1 cellular context compared by ENCODE assay signal in the genomic region with DNA sequence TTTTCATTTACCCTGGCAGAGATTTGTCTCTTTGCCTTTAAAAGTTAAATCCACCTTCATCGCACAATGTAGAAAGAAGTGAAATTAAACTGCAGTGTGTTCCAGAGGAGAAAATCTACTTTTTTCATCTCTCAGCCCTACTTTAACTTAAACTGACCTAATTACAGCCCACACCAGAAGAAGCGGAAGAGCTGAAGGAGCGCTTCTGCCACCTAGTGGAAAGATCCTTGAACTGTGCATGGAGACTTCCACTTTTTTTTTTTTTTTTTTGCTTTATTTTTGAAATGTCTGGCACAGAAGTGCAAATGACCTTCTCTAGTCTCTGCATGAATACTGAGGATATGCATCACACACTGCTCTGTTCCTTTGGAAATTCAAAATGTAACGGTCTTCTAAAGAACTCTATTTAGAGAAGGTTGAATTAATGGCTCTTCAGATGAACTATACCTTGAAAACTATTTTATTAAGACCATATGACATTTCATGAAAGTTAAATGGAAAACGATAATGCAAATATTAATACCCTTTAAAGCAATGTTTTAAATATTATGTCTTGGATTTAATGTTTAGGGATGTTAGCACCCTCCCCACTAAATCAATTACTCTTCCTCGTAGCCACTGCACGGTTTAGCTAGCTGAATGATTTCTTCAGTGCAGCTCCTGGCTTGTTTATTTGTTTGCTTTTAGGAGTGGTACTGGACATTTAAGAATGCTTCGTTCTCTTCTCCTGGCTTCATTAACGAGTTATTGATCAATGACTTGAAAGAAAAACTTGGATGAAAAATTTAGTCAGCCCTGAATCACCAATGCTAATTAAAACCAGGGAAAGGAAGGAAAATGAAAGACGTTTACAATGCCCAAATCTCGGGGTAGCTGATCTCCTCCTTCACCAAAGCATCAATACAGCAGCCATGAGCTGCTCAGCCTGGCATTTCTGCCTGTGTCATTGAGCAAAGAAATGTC.
TF ChIP-seq lines count a peak whose summit lies in the region.

No MANE protein-coding gene starts in this region.

TF ChIP-seq in GM12878, 131 proteins besides CTCF, POLR2A, EP300 and RAD21 (continued from another document):
- TF ChIP-seq, protein P1, sequence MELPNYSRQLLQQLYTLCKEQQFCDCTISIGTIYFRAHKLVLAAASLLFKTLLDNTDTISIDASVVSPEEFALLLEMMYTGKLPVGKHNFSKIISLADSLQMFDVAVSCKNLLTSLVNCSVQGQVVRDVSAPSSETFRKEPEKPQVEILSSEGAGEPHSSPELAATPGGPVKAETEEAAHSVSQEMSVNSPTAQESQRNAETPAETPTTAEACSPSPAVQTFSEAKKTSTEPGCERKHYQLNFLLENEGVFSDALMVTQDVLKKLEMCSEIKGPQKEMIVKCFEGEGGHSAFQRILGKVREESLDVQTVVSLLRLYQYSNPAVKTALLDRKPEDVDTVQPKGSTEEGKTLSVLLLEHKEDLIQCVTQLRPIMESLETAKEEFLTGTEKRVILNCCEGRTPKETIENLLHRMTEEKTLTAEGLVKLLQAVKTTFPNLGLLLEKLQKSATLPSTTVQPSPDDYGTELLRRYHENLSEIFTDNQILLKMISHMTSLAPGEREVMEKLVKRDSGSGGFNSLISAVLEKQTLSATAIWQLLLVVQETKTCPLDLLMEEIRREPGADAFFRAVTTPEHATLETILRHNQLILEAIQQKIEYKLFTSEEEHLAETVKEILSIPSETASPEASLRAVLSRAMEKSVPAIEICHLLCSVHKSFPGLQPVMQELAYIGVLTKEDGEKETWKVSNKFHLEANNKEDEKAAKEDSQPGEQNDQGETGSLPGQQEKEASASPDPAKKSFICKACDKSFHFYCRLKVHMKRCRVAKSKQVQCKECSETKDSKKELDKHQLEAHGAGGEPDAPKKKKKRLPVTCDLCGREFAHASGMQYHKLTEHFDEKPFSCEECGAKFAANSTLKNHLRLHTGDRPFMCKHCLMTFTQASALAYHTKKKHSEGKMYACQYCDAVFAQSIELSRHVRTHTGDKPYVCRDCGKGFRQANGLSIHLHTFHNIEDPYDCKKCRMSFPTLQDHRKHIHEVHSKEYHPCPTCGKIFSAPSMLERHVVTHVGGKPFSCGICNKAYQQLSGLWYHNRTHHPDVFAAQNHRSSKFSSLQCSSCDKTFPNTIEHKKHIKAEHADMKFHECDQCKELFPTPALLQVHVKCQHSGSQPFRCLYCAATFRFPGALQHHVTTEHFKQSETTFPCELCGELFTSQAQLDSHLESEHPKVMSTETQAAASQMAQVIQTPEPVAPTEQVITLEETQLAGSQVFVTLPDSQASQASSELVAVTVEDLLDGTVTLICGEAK (IDR thresholded peaks at IDR 0.05; ENCODE audit: borderline replicate concordance): peak; percentile 86
- TF ChIP-seq GABPA (IDR thresholded peaks at IDR 0.05; ENCODE audit: low read depth): 0 out of 2 replicates have a peak, but pooled peaks have one; percentile 30
- TF ChIP-seq, protein P2, sequence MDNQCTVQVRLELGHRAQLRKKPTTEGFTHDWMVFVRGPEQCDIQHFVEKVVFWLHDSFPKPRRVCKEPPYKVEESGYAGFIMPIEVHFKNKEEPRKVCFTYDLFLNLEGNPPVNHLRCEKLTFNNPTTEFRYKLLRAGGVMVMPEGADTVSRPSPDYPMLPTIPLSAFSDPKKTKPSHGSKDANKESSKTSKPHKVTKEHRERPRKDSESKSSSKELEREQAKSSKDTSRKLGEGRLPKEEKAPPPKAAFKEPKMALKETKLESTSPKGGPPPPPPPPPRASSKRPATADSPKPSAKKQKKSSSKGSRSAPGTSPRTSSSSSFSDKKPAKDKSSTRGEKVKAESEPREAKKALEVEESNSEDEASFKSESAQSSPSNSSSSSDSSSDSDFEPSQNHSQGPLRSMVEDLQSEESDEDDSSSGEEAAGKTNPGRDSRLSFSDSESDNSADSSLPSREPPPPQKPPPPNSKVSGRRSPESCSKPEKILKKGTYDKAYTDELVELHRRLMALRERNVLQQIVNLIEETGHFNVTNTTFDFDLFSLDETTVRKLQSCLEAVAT (IDR thresholded peaks at IDR 0.05): 0 out of 2 replicates have a peak, but pooled peaks have one; percentile 28
- TF ChIP-seq ZBED1 (IDR thresholded peaks at IDR 0.05; ENCODE audit: borderline replicate concordance): no peak
- TF ChIP-seq CBX5 (IDR thresholded peaks at IDR 0.05; ENCODE audit: low read depth): 0 out of 2 replicates have a peak, but pooled peaks have one; percentile 68
- 0 out of 2 replicates have a peak, but pooled peaks have one; percentile 66 for TF ChIP-seq YY1 (IDR thresholded peaks at IDR 0.05; ENCODE audit: low read depth, low read length)
- no peak for TF ChIP-seq CEBPB (IDR thresholded peaks at IDR 0.05; ENCODE audit: borderline replicate concordance in 1 of 2, low read depth in 2 of 2, low read length in 2 of 2)
- peak; percentile 91 for TF ChIP-seq SMC3 (IDR thresholded peaks at IDR 0.05; ENCODE audit: borderline replicate concordance, low read length)
- 0 out of 2 replicates have a peak, but pooled peaks have one; percentile 37 for TF ChIP-seq FOXM1 (IDR thresholded peaks at IDR 0.05; ENCODE audit: low read depth, low read length)
- TF ChIP-seq RCOR1 (conservative IDR thresholded peaks at IDR 0.05; ENCODE audit: low read depth, low read length): no peak
- TF ChIP-seq, protein P3, sequence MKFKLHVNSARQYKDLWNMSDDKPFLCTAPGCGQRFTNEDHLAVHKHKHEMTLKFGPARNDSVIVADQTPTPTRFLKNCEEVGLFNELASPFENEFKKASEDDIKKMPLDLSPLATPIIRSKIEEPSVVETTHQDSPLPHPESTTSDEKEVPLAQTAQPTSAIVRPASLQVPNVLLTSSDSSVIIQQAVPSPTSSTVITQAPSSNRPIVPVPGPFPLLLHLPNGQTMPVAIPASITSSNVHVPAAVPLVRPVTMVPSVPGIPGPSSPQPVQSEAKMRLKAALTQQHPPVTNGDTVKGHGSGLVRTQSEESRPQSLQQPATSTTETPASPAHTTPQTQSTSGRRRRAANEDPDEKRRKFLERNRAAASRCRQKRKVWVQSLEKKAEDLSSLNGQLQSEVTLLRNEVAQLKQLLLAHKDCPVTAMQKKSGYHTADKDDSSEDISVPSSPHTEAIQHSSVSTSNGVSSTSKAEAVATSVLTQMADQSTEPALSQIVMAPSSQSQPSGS (IDR thresholded peaks at IDR 0.05; ENCODE audit: low read length): peak; percentile 29; the same call in 1 of the 2 replicates
- no peak for TF ChIP-seq PML (IDR thresholded peaks at IDR 0.05; ENCODE audit: low read length)
